16 cellular contexts compared by ENCODE assay signal in genomic region chr2:149744845-149745244, GRCh38.
DNase-seq lines count a peak whose midpoint lies in the region; ATAC-seq lines count a peak whose summit lies in the region.
"Had no signal": no experiment of that assay in that cellular context is flagged by ENCODE, and none has a peak within 500 bp of the region (broad histone marks: within the 10 kb centered on the region; RNA-seq: fewer than 3 reads in every experiment).

No MANE protein-coding gene starts in this region.

- no peaks in the 10 kb centered on the region for H3K36me3 ChIP-seq in MG63

- no peak overlapping the region for H3K27ac Mint-ChIP-seq in stimulated activated naive B cell treated with anti-CD40 and anti-IgM and Interleukin-4, amounts not matched to agents 10 μg/mL and 1 μg/mL and 100 μg/mL, for 72 hours
- H3K27ac Mint-ChIP-seq: activated naive CD4-positive, alpha-beta T cell treated with anti-CD3 and anti-CD28 coated beads, Interleukin-2, amount 50 U/mL, for 72 hours; activated T-cell treated with anti-CD3 and anti-CD28 coated beads, Interleukin-2, amount 50 U/mL, for 24 hours; stimulated activated naive CD8-positive, alpha-beta T cell treated with anti-CD3 and anti-CD28 coated beads, Interleukin-15, Interleukin-2, amounts not matched to agents 100 ng/mL and 50 ng/mL, for 24 hours had no signal

- H3K4me3 ChIP-seq in MG63, result no peak overlapping the region

- no peaks in the 10 kb centered on the region for H3K27me3 ChIP-seq in MG63

- H3K4me3 Mint-ChIP-seq in stimulated activated naive B cell treated with anti-CD40 and anti-IgM and Interleukin-4, amounts not matched to agents 10 μg/mL and 1 μg/mL and 100 μg/mL, for 72 hours, result no peak overlapping the region
- H3K4me3 Mint-ChIP-seq: activated T-cell treated with anti-CD3 and anti-CD28 coated beads, Interleukin-2, amount 50 U/mL, for 24 hours; central memory CD8-positive, alpha-beta T cell; stimulated activated naive CD8-positive, alpha-beta T cell treated with anti-CD3 and anti-CD28 coated beads, Interleukin-15, Interleukin-2, amounts not matched to agents 100 ng/mL and 50 ng/mL, for 24 hours had no signal

- no peaks in the 10 kb centered on the region for H3K36me3 Mint-ChIP-seq in stimulated activated naive B cell treated with anti-CD40 and anti-IgM and Interleukin-4, amounts not matched to agents 10 μg/mL and 1 μg/mL and 100 μg/mL, for 72 hours
- H3K36me3 Mint-ChIP-seq: activated naive CD4-positive, alpha-beta T cell treated with anti-CD3 and anti-CD28 coated beads, Interleukin-2, amount 50 U/mL, for 72 hours had no signal

- H3K27me3 Mint-ChIP-seq in stimulated activated naive B cell treated with anti-CD40 and anti-IgM and Interleukin-4, amounts not matched to agents 10 μg/mL and 1 μg/mL and 100 μg/mL, for 72 hours, result no peaks in the 10 kb centered on the region
- H3K27me3 Mint-ChIP-seq: activated T-cell treated with anti-CD3 and anti-CD28 coated beads, Interleukin-2, amount 50 U/mL, for 24 hours; central memory CD8-positive, alpha-beta T cell had no signal

- no peak for ATAC-seq in stimulated activated naive B cell treated with anti-CD40 and anti-IgM and Interleukin-4, amounts not matched to agents 10 μg/mL and 1 μg/mL and 100 μg/mL, for 72 hours (replicated peaks)
- ATAC-seq: activated naive CD4-positive, alpha-beta T cell treated with anti-CD3 and anti-CD28 coated beads, Interleukin-2, amount 50 U/mL, for 72 hours had no signal

- H3K9me3 ChIP-seq in MG63, result peaks cover 3% of the 10 kb centered on the region; the same call in 1 of the 2 replicates

- DNase-seq in AG08395 (ENCODE audit: low spot score) (peak; percentile 26), MG63 (peak; percentile 9), cerebellar cortex (ENCODE audit: low spot score) (peak; percentile 8), kidney glomerular epithelial cell (lab: John Stamatoyannopoulos, UW) (peak; percentile 15), GM19238 (ENCODE audit: insufficient read length, low spot score) (no peak), dermis blood vessel endothelial cell (no peak)
- no peak for DNase-seq in activated effector memory CD4-positive, alpha-beta T cell treated with anti-CD3 and anti-CD28 coated beads, Interleukin-2, amount 50 U/mL, for 16 hours
- no peak for DNase-seq in stimulated activated naive B cell treated with anti-CD40 and anti-IgM and Interleukin-4, amounts not matched to agents 10 μg/mL and 1 μg/mL and 100 μg/mL, for 72 hours
- DNase-seq: activated T-cell treated with anti-CD3 and anti-CD28 coated beads, Interleukin-2, amount 50 U/mL, for 24 hours; COR-L47; NCI-H1436; occipital lobe; small intestine had no signal

- H3K9me3 Mint-ChIP-seq in stimulated activated naive B cell treated with anti-CD40 and anti-IgM and Interleukin-4, amounts not matched to agents 10 μg/mL and 1 μg/mL and 100 μg/mL, for 72 hours, result peaks cover 0 to 2% of the 10 kb centered on the region in 2 donors
- H3K9me3 Mint-ChIP-seq: activated naive CD4-positive, alpha-beta T cell treated with anti-CD3 and anti-CD28 coated beads, Interleukin-2, amount 50 U/mL, for 72 hours; activated T-cell treated with anti-CD3 and anti-CD28 coated beads, Interleukin-2, amount 50 U/mL, for 24 hours; central memory CD8-positive, alpha-beta T cell; stimulated activated naive CD8-positive, alpha-beta T cell treated with anti-CD3 and anti-CD28 coated beads, Interleukin-15, Interleukin-2, amounts not matched to agents 100 ng/mL and 50 ng/mL, for 24 hours had no signal

- no peaks in the 10 kb centered on the region for H3K4me1 Mint-ChIP-seq in stimulated activated naive B cell treated with anti-CD40 and anti-IgM and Interleukin-4, amounts not matched to agents 10 μg/mL and 1 μg/mL and 100 μg/mL, for 72 hours
- H3K4me1 Mint-ChIP-seq: central memory CD8-positive, alpha-beta T cell had no signal

Comparison
In these comparisons a context has a peak if more than half of its experiments do, and no peak if none do; other contexts are left out.
1. DNase-seq: peak in AG08395 (single experiment), MG63 (single experiment), cerebellar cortex (single experiment) and kidney glomerular epithelial cell (single experiment); none in activated effector memory CD4-positive, alpha-beta T cell treated with anti-CD3 and anti-CD28 coated beads, Interleukin-2, amount 50 U/mL, for 16 hours (single experiment), GM19238 (single experiment), stimulated activated naive B cell treated with anti-CD40 and anti-IgM and Interleukin-4, amounts not matched to agents 10 μg/mL and 1 μg/mL and 100 μg/mL, for 72 hours (single experiment) and dermis blood vessel endothelial cell (single experiment).